ENCODE assay signal across 8 cellular contexts in the genomic region with DNA sequence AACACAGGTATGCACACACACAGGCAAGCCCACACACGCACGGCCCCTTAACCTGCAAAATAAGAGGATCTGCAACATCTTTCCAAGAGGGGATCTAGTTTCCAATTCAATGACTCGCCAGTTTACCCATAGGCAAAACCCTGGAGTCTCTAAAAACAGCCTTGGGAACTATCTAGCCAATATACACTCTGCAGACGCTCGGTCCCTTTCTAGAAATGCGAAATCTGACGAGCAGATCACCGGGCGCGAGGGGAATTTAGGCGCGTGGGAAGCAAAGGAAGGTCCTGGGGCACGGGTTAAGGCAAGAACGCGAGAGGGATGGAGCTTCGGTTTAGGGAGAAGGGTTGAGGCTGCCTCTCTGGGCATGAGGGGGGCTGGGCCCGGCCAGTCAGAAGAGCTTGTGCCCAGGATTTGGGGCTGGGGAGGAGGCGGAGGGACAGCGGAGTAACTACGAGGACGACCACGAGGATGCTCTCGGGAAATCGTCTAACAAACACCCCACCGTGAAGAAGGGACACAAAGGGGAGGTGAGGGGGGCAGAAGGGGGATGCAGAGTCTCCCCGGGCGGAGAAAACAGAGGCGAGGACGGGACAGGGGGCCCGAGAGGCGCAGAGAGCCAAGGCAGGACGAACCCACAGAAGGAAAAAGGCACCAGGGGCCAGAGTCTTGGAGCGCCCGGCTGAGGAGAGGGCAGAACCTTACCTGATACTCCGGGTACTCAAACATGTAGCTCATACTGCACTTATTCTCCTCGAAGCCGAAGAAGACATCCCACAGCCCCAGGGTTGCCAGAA. TPM values are rescaled to one million over a fixed set of nuclear protein-coding genes. Genes with fewer than 3 reads are reported as not detected.
DNase-seq lines count a peak whose midpoint lies in the region; ATAC-seq lines count a peak whose summit lies in the region.

No MANE protein-coding gene starts in this region.

- H3K9ac ChIP-seq in mesenchymal stem cell (ENCODE audit: low read length), result peak overlapping the region; percentile 97

- no peaks in the 10 kb centered on the region for H3K36me3 ChIP-seq in effector memory CD4-positive, alpha-beta T cell (ENCODE audit: control insufficient read depth, insufficient read depth, low read length)
- H3K36me3 ChIP-seq in mesenchymal stem cell (ENCODE audit: control insufficient read depth in 1 of 2, insufficient read depth in 2 of 2, low read depth in 1 of 2, low read length in 2 of 2), result no peaks in the 10 kb centered on the region

- peaks cover 4% of the 10 kb centered on the region for H3K79me1 ChIP-seq in mesenchymal stem cell (replicated peaks; ENCODE audit: low read length, poor library complexity, severe bottlenecking)

- CTCF ChIA-PET in activated CD4-positive, alpha-beta T cell treated with anti-CD3 and anti-CD28 coated beads, Interleukin-2, amount 10 ng/mL, durations not matched to agents 7 days and 5 days (lab: Charles Lee), result interaction anchor here (1.0 to 2.1 kb wide), 4 partner anchors 9 to 23 kb away, joined by 3 to 7 read pairs (median 4); no protein-coding TSS in a partner anchor

- peak; percentile 24 for ATAC-seq in HG02588 (IDR thresholded peaks at IDR 0.05; ENCODE audit: unreplicated experiment)
- peak; percentile 47 for ATAC-seq in stimulated activated naive CD8-positive, alpha-beta T cell treated with anti-CD3 and anti-CD28 coated beads, Interleukin-15, amount 100 ng/mL, for 72 hours

- peak overlapping the region; percentile 95 for H2AFZ ChIP-seq in mesenchymal stem cell (ENCODE audit: low read depth, low read length)

- H3K27me3 Mint-ChIP-seq in activated CD4-positive, alpha-beta T cell treated with anti-CD3 and anti-CD28 coated beads, Interleukin-2, amount 10 ng/mL, durations not matched to agents 7 days and 5 days, result no peaks in the 10 kb centered on the region
- H3K27me3 Mint-ChIP-seq in stimulated activated naive CD8-positive, alpha-beta T cell treated with anti-CD3 and anti-CD28 coated beads, Interleukin-15, amount 100 ng/mL, for 72 hours, result no peaks in the 10 kb centered on the region

- peak overlapping the region; percentile 98 for H3K4me3 Mint-ChIP-seq in activated CD4-positive, alpha-beta T cell treated with anti-CD3 and anti-CD28 coated beads, Interleukin-2, amount 10 ng/mL, durations not matched to agents 7 days and 5 days
- peak overlapping the region; percentile 90 to 93 for H3K4me3 Mint-ChIP-seq in stimulated activated naive CD8-positive, alpha-beta T cell treated with anti-CD3 and anti-CD28 coated beads, Interleukin-15, amount 100 ng/mL, for 72 hours

- H2BK120ac ChIP-seq in mesenchymal stem cell (ENCODE audit: low read depth, low read length), result no peak overlapping the region

- under 1% methylated on average over 37 of the region's 37 CpGs for WGBS in mesenchymal stem cell

- no peak overlapping the region for H3K23ac ChIP-seq in mesenchymal stem cell (ENCODE audit: low read length in 2 of 2)

- H3K4ac ChIP-seq in mesenchymal stem cell (ENCODE audit: low read depth in 1 of 2, low read length in 2 of 2), result peak overlapping the region; percentile 60 to 80

- no peak overlapping the region for H4K91ac ChIP-seq in mesenchymal stem cell (ENCODE audit: low read length)

- peak overlapping the region; percentile 84 for H2BK15ac ChIP-seq in mesenchymal stem cell (ENCODE audit: low read depth, poor library complexity, severe bottlenecking)

- no peaks in the 10 kb centered on the region for H3K9me3 ChIP-seq in effector memory CD4-positive, alpha-beta T cell (ENCODE audit: control insufficient read depth, low read length)
- no peaks in the 10 kb centered on the region for H3K9me3 ChIP-seq in mesenchymal stem cell (ENCODE audit: control insufficient read depth, low read length)

- peak overlapping the region; percentile 77 to 95 for H3K14ac ChIP-seq in mesenchymal stem cell (ENCODE audit: low read length in 2 of 2)

- H3K4me1 ChIP-seq in effector memory CD4-positive, alpha-beta T cell (ENCODE audit: control insufficient read depth, insufficient read depth, low read length, poor library complexity, severe bottlenecking), result peaks cover 11% of the 10 kb centered on the region
- H3K4me1 ChIP-seq in mesenchymal stem cell (ENCODE audit: control insufficient read depth, insufficient read depth, low read depth, low read length), result peaks cover 2% of the 10 kb centered on the region

- no peaks in the 10 kb centered on the region for H3K27me3 ChIP-seq in effector memory CD4-positive, alpha-beta T cell (replicated peaks; ENCODE audit: control insufficient read depth, insufficient read depth, low read length, poor library complexity, severe bottlenecking)
- H3K27me3 ChIP-seq in mesenchymal stem cell (ENCODE audit: control insufficient read depth in 1 of 2, insufficient read depth in 1 of 2, low read length in 2 of 2), result no peaks in the 10 kb centered on the region

- no peak overlapping the region for H4K8ac ChIP-seq in mesenchymal stem cell (ENCODE audit: low read length)

- H2BK12ac ChIP-seq in mesenchymal stem cell (ENCODE audit: low read length in 2 of 2), result peak overlapping the region in 1 of 2 experiments; percentile 94

- H3K9me3 Mint-ChIP-seq in activated CD4-positive, alpha-beta T cell treated with anti-CD3 and anti-CD28 coated beads, Interleukin-2, amount 10 ng/mL, durations not matched to agents 7 days and 5 days, result no peaks in the 10 kb centered on the region
- H3K9me3 Mint-ChIP-seq in stimulated activated naive CD8-positive, alpha-beta T cell treated with anti-CD3 and anti-CD28 coated beads, Interleukin-15, amount 100 ng/mL, for 72 hours, result no peaks in the 10 kb centered on the region

- H3K4me3 ChIP-seq in effector memory CD4-positive, alpha-beta T cell (ENCODE audit: insufficient read depth, low read depth, low read length, poor library complexity, severe bottlenecking), result peak overlapping the region; percentile 86
- peak overlapping the region; percentile 68 to 97 for H3K4me3 ChIP-seq in mesenchymal stem cell (ENCODE audit: insufficient read depth in 1 of 2, low read depth in 1 of 2, low read length in 2 of 2)

- H3K27ac ChIP-seq in effector memory CD4-positive, alpha-beta T cell (ENCODE audit: insufficient read depth, low read length, poor library complexity, severe bottlenecking), result peak overlapping the region; percentile 75
- H3K27ac ChIP-seq in mesenchymal stem cell (ENCODE audit: low read length, poor library complexity, severe bottlenecking), result peak overlapping the region; percentile 70

- peak overlapping the region; percentile 72 to 78 for H3K18ac ChIP-seq in mesenchymal stem cell (ENCODE audit: low read depth in 1 of 2, low read length in 2 of 2)

- no peak overlapping the region for H2AK5ac ChIP-seq in mesenchymal stem cell (ENCODE audit: low read length, severe bottlenecking)

- H3K36me3 Mint-ChIP-seq in activated CD4-positive, alpha-beta T cell treated with anti-CD3 and anti-CD28 coated beads, Interleukin-2, amount 10 ng/mL, durations not matched to agents 7 days and 5 days (ENCODE audit: low read depth), result peaks cover 19% of the 10 kb centered on the region

- peaks cover 53% of the 10 kb centered on the region for H3K4me1 Mint-ChIP-seq in activated CD4-positive, alpha-beta T cell treated with anti-CD3 and anti-CD28 coated beads, Interleukin-2, amount 10 ng/mL, durations not matched to agents 7 days and 5 days
- H3K4me1 Mint-ChIP-seq in stimulated activated naive CD8-positive, alpha-beta T cell treated with anti-CD3 and anti-CD28 coated beads, Interleukin-15, amount 100 ng/mL, for 72 hours, result peaks cover 39% of the 10 kb centered on the region

- peak overlapping the region; percentile 85 for H3K4me2 ChIP-seq in mesenchymal stem cell (ENCODE audit: low read length, poor library complexity, severe bottlenecking)

- no peak overlapping the region for H2BK5ac ChIP-seq in mesenchymal stem cell (ENCODE audit: low read depth, low read length, poor library complexity, severe bottlenecking)

- peak overlapping the region; percentile 96 for H3K27ac Mint-ChIP-seq in activated CD4-positive, alpha-beta T cell treated with anti-CD3 and anti-CD28 coated beads, Interleukin-2, amount 10 ng/mL, durations not matched to agents 7 days and 5 days
- peak overlapping the region; percentile 96 to 97 for H3K27ac Mint-ChIP-seq in stimulated activated naive CD8-positive, alpha-beta T cell treated with anti-CD3 and anti-CD28 coated beads, Interleukin-15, amount 100 ng/mL, for 72 hours

- DNase-seq in SIG-M5 treated with dmso at 0.1 percent for 504 hours (lab: John Stamatoyannopoulos, UW; ENCODE audit: unreplicated experiment) (peak; percentile 51), SIG-M5 (lab: John Stamatoyannopoulos, UW) (no peak), NCI-H1092 treated with DMSO at 0.1 percent for 48 hours (lab: John Stamatoyannopoulos, UW) (peak; percentile 61), mesenchymal stem cell (peak; percentile 58)
- peak; percentile 17 for DNase-seq in activated CD4-positive, alpha-beta T cell treated with anti-CD3 and anti-CD28 coated beads, Interleukin-2, amount 10 ng/mL, durations not matched to agents 7 days and 5 days
- DNase-seq in effector memory CD4-positive, alpha-beta T cell, result no peak
- peak in 1 of 2 donors; percentile 31 for DNase-seq in stimulated activated naive CD8-positive, alpha-beta T cell treated with anti-CD3 and anti-CD28 coated beads, Interleukin-15, amount 100 ng/mL, for 72 hours

- POLR2A ChIA-PET in activated CD4-positive, alpha-beta T cell treated with anti-CD3 and anti-CD28 coated beads, Interleukin-2, amount 10 ng/mL, durations not matched to agents 7 days and 5 days (lab: Charles Lee), result interaction anchor here (0.7 kb wide), 1 partner anchor 1381 kb away, joined by 14 read pairs; no protein-coding TSS in a partner anchor

RNA-seq across cellular contexts. Expression of gene PGAP1, which starts 0.5 kb away (rescaled TPM):
- 10 to 100 TPM; 39.0 to 42.0 TPM for total RNA-seq in activated CD4-positive, alpha-beta T cell treated with anti-CD3 and anti-CD28 coated beads, Interleukin-2, amount 10 ng/mL, durations not matched to agents 7 days and 5 days
- polyA plus RNA-seq in mesenchymal stem cell (2013, experiment 1 of 2), result 4.2 TPM
- 4.1 TPM for polyA plus RNA-seq in mesenchymal stem cell (2013, experiment 2 of 2)

Comparison
In these comparisons a context has a peak if more than half of its experiments do, and no peak if none do; other contexts are left out.
1. DNase-seq: peak in SIG-M5 treated with dmso at 0.1 percent for 504 hours (single experiment), NCI-H1092 treated with DMSO at 0.1 percent for 48 hours (single experiment), activated CD4-positive, alpha-beta T cell treated with anti-CD3 and anti-CD28 coated beads, Interleukin-2, amount 10 ng/mL, durations not matched to agents 7 days and 5 days (single experiment) and mesenchymal stem cell (single experiment); none in SIG-M5 (single experiment) and effector memory CD4-positive, alpha-beta T cell (0 of 3).